Comparison of ENCODE assay signal across 1 cellular context in the genomic region with DNA sequence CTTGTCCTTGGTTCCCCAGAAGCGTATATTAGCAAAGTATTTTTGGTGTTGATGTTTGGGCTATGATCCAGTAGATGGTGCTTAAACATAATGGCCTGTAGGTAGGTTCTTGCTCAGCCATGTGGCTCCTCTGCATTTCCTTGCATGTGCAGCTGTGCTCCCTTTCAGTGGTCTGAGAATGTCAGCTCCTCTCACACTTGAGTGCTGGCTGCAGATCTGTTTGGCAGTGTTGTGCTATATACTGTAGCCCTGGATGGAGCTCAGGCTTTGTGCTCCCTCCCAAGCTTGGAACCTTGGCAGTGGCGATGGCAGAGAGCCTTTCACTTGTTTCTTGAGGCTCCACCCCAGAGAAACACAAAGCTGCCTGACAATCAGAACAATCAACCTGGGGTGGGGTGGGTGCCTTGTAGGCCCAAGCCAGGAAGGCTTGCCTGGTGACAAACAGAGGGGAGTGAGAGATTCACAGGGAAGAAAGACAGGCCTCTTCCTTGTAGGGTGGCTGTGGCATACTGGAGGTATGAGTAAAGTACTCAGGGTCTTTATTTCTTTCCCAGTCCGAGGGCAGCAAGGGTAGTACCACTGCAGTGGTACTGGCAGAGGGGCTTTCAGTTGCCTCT.
A peak's percentile ranks its signal among the peaks of the same experiment; 100 is the strongest.
TF ChIP-seq lines count a peak whose summit lies in the region.

No MANE protein-coding gene starts in this region.

TF ChIP-seq in K562, 482 proteins besides CTCF, POLR2A, EP300 and RAD21:
- TF ChIP-seq ZNF263 (CRISPR knock-in tag; IDR thresholded peaks at IDR 0.05; ENCODE audit: borderline replicate concordance) = peak; percentile 38; the same call in 1 of the 2 replicates
- TF ChIP-seq FIP1L1 (IDR thresholded peaks at IDR 0.05; ENCODE audit: low read depth, low read length, poor library complexity, severe bottlenecking) = no peak
- no peak for TF ChIP-seq TEAD4 (IDR thresholded peaks at IDR 0.05; ENCODE audit: low read length)
- no peak for TF ChIP-seq TEAD4 (CRISPR knock-in tag; IDR thresholded peaks at IDR 0.05; ENCODE audit: borderline replicate concordance)
